14 cellular contexts compared by ENCODE assay signal in genomic region chr2:40220177-40220925, GRCh38.
A peak's percentile ranks its signal among the peaks of the same experiment; 100 is the strongest.
DNase-seq lines count a peak whose midpoint lies in the region; ATAC-seq, FAIRE-seq and TF ChIP-seq lines count a peak whose summit lies in the region.
"Had no signal": no experiment of that assay in that cellular context is flagged by ENCODE, and none has a peak within 500 bp of the region (broad histone marks: within the 10 kb centered on the region; RNA-seq: fewer than 3 reads in every experiment).

No MANE protein-coding gene starts in this region.

- TF ChIP-seq CTCF in bronchial epithelial cell (IDR thresholded peaks at IDR 0.05; ENCODE audit: insufficient read depth, low read length, severe bottlenecking), result no peak
- no peak for TF ChIP-seq CTCF in transverse colon (IDR thresholded peaks at IDR 0.05)
- TF ChIP-seq CTCF in GM23338 (conservative IDR thresholded peaks at IDR 0.05; ENCODE audit: low read depth in 2 of 2), result no peak

- intact Hi-C loops in transverse colon (cut with DNase I; ENCODE audit: low total_unique reads), result no loop called here

- no peaks in the 10 kb centered on the region for H3K27me3 ChIP-seq in bronchial epithelial cell (ENCODE audit: control insufficient read depth, insufficient read depth, low read length)
- H3K27me3 ChIP-seq in transverse colon, result no peaks in the 10 kb centered on the region
- no peaks in the 10 kb centered on the region for H3K27me3 ChIP-seq in GM23338 (ENCODE audit: insufficient read depth)
- H3K27me3 ChIP-seq: tibial nerve had no signal

- H3K79me2 ChIP-seq in GM23338 (replicated peaks; ENCODE audit: insufficient read depth), result no peaks in the 10 kb centered on the region

- ATAC-seq in GM23338, result no peak
- ATAC-seq: GM12878 had no signal

- no peak for FAIRE-seq in bronchial epithelial cell (lab: Jason Lieb, UNC)
- FAIRE-seq: D721Med, GM12878 had no signal

- H3K4me2 ChIP-seq in GM23338, result no peak overlapping the region

- H2AFZ ChIP-seq in GM23338, result no peak overlapping the region

- H3K27ac Mint-ChIP-seq in GM23338, result no peak overlapping the region; the same call in 1 of the 2 replicates

- DNase-seq in MV-4-11 (lab: John Stamatoyannopoulos, UW) (peak; percentile 81), bronchial epithelial cell (ENCODE audit: low read depth) (peak; percentile 48), islet precursor cell (peak; percentile 64), transverse colon (peak; percentile 8), DMS 273 (lab: John Stamatoyannopoulos, UW; ENCODE audit: unreplicated experiment) (no peak), GM23338 (ENCODE audit: low spot score) (no peak), ACHN (no peak)
- DNase-seq: anterior cingulate cortex; NCI-H1417 treated with DMSO at 0.1 percent for 48 hours; NK-92 treated with Interleukin-12 subunit alpha and Interleukin-12 subunit beta, amount 100 ng/mL, for 24 hours had no signal

- H3K4me3 Mint-ChIP-seq in GM23338, result no peak overlapping the region

- no peaks in the 10 kb centered on the region for H3K36me3 ChIP-seq in bronchial epithelial cell (ENCODE audit: control insufficient read depth, insufficient read depth, low read length)
- no peaks in the 10 kb centered on the region for H3K36me3 ChIP-seq in transverse colon
- no peaks in the 10 kb centered on the region for H3K36me3 ChIP-seq in GM23338 (ENCODE audit: insufficient read depth)
- H3K36me3 ChIP-seq: tibial nerve had no signal

- TF ChIP-seq POLR2A in transverse colon (IDR thresholded peaks at IDR 0.05), result no peak

- H3K4me1 Mint-ChIP-seq in GM23338, result peaks cover 17% of the 10 kb centered on the region; the same call in 2 of the 3 replicates

- H3K4me3 ChIP-seq in bronchial epithelial cell (ENCODE audit: low read depth, low read length), result no peak overlapping the region
- H3K4me3 ChIP-seq in transverse colon, result no peak overlapping the region
- no peak overlapping the region for H3K4me3 ChIP-seq in GM23338
- H3K4me3 ChIP-seq: GM12878, tibial nerve had no signal

- H3K9me3 Mint-ChIP-seq in GM23338, result peaks cover 26% of the 10 kb centered on the region; the same call in 2 of the 3 replicates

- 56 to 85% methylated on average over 4 of the region's 4 CpGs for WGBS in transverse colon (ENCODE audit: low coverage in 1 of 2), 2 donors

- no peaks in the 10 kb centered on the region for H4K20me1 ChIP-seq in GM23338 (replicated peaks; ENCODE audit: insufficient read depth)

- H3K9me3 ChIP-seq in transverse colon, result no peaks in the 10 kb centered on the region

- H3F3A ChIP-seq in GM23338 (replicated peaks; ENCODE audit: low read depth), result no peaks in the 10 kb centered on the region

- no peaks in the 10 kb centered on the region for H3K9me2 ChIP-seq in GM23338 (ENCODE audit: insufficient read depth)

- peaks cover 2% of the 10 kb centered on the region for H3K27me3 Mint-ChIP-seq in GM23338 (ENCODE audit: insufficient read depth, low read depth, poor library complexity)

- H3K4me1 ChIP-seq in transverse colon (peaks cover 0 to 18% (median 4%) of the 10 kb centered on the region in 4 donors), GM23338 (ENCODE audit: insufficient read depth) (peaks cover 10% of the 10 kb centered on the region; the same call in 1 of the 2 replicates)
- H3K4me1 ChIP-seq: tibial nerve had no signal

- TF ChIP-seq EP300 in transverse colon (IDR thresholded peaks at IDR 0.05; ENCODE audit: low read depth), result no peak

- H3K36me3 Mint-ChIP-seq in GM23338 (ENCODE audit: low read depth), result peaks cover 17% of the 10 kb centered on the region; the same call in 2 of the 3 replicates

- in situ Hi-C loops in transverse colon (cut with MboI; ENCODE audit: low pct_ligation_motif_present in 1 of 4, low pct_unique_long_range_greater_than_20kb in 1 of 4, low sequenced_read_pairs in 3 of 4) (no loop called here), ACHN (cut with HindIII; ENCODE audit: low pct_ligation_motif_present, low pct_unique_long_range_greater_than_20kb, low sequenced_read_pairs) (no loop called here)

- H3K27ac ChIP-seq in transverse colon, result peak overlapping the region; percentile 35 to 66 (median 58)
- no peak overlapping the region for H3K27ac ChIP-seq in GM23338 (ENCODE audit: low read depth)
- H3K27ac ChIP-seq: epithelial cell of prostate, tibial nerve had no signal

TF ChIP-seq in GM23338, 12 proteins besides CTCF, POLR2A, EP300 and RAD21 (continues in another document):
- TF ChIP-seq STAT1 (IDR thresholded peaks at IDR 0.05; ENCODE audit: unreplicated experiment) (no peak), EZH2 (IDR thresholded peaks at IDR 0.05; ENCODE audit: low read depth, unreplicated experiment) (no peak), ZNF114 (CRISPR knock-in tag; IDR thresholded peaks at IDR 0.05) (no peak), REST (IDR thresholded peaks at IDR 0.05; ENCODE audit: unreplicated experiment) (no peak)

Comparison
In these comparisons a context has a peak if more than half of its experiments do, and no peak if none do; other contexts are left out.
1. DNase-seq: peak in MV-4-11 (single experiment), bronchial epithelial cell (single experiment), islet precursor cell (single experiment) and transverse colon (single experiment); none in DMS 273 (single experiment), GM23338 (single experiment) and ACHN (single experiment).